1 cellular context compared by ENCODE assay signal in genomic region chr15:99104788-99105515, GRCh38.
TF ChIP-seq lines count a peak whose summit lies in the region.

TSS of gene SYNM (plus strand) at chr15:99105080. CDS start at chr15:99105200, 120 bp downstream.

TF ChIP-seq in HepG2, 621 proteins besides CTCF, POLR2A, EP300 and RAD21 (continued from another document and continues in another):
- TF ChIP-seq ZNF567 (CRISPR knock-in tag; IDR thresholded peaks at IDR 0.05; ENCODE audit: borderline replicate concordance) (0 out of 2 replicates have a peak, but pooled peaks have one; percentile 56), DRAP1 (CRISPR knock-in tag; IDR thresholded peaks at IDR 0.05) (peak; percentile 85), PAWR (CRISPR knock-in tag; IDR thresholded peaks at IDR 0.05; ENCODE audit: borderline replicate concordance) (no peak), THAP7 (CRISPR knock-in tag; IDR thresholded peaks at IDR 0.05) (0 out of 2 replicates have a peak, but pooled peaks have one; percentile 81), KDM4B (CRISPR knock-in tag; IDR thresholded peaks at IDR 0.05) (no peak), E2F2 (CRISPR knock-in tag; IDR thresholded peaks at IDR 0.05; ENCODE audit: borderline replicate concordance) (no peak), ZNF7 (CRISPR knock-in tag; IDR thresholded peaks at IDR 0.05) (no peak), RBAK (CRISPR knock-in tag; IDR thresholded peaks at IDR 0.05) (no peak), SCMH1 (CRISPR knock-in tag; IDR thresholded peaks at IDR 0.05; ENCODE audit: borderline replicate concordance) (no peak), ZBTB4 (CRISPR knock-in tag; IDR thresholded peaks at IDR 0.05; ENCODE audit: borderline replicate concordance) (no peak), TEF (CRISPR knock-in tag; IDR thresholded peaks at IDR 0.05) (peak; percentile 69; the same call in 1 of the 2 replicates), ZBTB34 (CRISPR knock-in tag; IDR thresholded peaks at IDR 0.05) (no peak), MAZ (IDR thresholded peaks at IDR 0.05; ENCODE audit: borderline replicate concordance, low read depth, low read length) (peak; percentile 68; the same call in 1 of the 2 replicates), MAZ (CRISPR knock-in tag; IDR thresholded peaks at IDR 0.05; ENCODE audit: low read depth) (peak; percentile 94), ZMAT3 (CRISPR knock-in tag; conservative IDR thresholded peaks at IDR 0.05) (peak; percentile 80; the same call in 1 of the 2 replicates), TBL1XR1 (IDR thresholded peaks at IDR 0.05; ENCODE audit: borderline replicate concordance, low read length, partially characterized antibody) (no peak), SRSF4 (IDR thresholded peaks at IDR 0.05; ENCODE audit: low read depth, low read length, poor library complexity, severe bottlenecking) (no peak), KLF6 (CRISPR knock-in tag; IDR thresholded peaks at IDR 0.05) (no peak), REST (IDR thresholded peaks at IDR 0.05; ENCODE audit: borderline replicate concordance in 1 of 2, low read depth in 1 of 2, low read length in 2 of 2) (0 out of 4 replicates have a peak, but pooled peaks of 1 of the 2 experiments have one; percentile 4), SIN3B (IDR thresholded peaks at IDR 0.05; ENCODE audit: low read length) (no peak), STAT6 (CRISPR knock-in tag; IDR thresholded peaks at IDR 0.05; ENCODE audit: borderline replicate concordance) (no peak), RCOR2 (CRISPR knock-in tag; IDR thresholded peaks at IDR 0.05) (no peak), NFRKB (IDR thresholded peaks at IDR 0.05) (no peak), REL (CRISPR knock-in tag; conservative IDR thresholded peaks at IDR 0.05) (no peak), BCL3 (CRISPR knock-in tag; IDR thresholded peaks at IDR 0.05) (0 out of 2 replicates have a peak, but pooled peaks have one; percentile 22), MYC (CRISPR knock-in tag; IDR thresholded peaks at IDR 0.05; ENCODE audit: borderline replicate concordance) (no peak; the same call in 1 of the 2 replicates), ZNF281 (CRISPR knock-in tag; IDR thresholded peaks at IDR 0.05; ENCODE audit: borderline replicate concordance) (no peak; the same call in 1 of the 2 replicates), DR1 (CRISPR knock-in tag; IDR thresholded peaks at IDR 0.05) (peak; percentile 76), ZNF792 (CRISPR knock-in tag; IDR thresholded peaks at IDR 0.05) (peak; percentile 28; the same call in 1 of the 2 replicates), FOXA1 (IDR thresholded peaks at IDR 0.05) (no peak), FOXA1 (CRISPR knock-in tag; IDR thresholded peaks at IDR 0.05) (no peak), FOXO1 (CRISPR knock-in tag; IDR thresholded peaks at IDR 0.05) (no peak), ZNF17 (CRISPR knock-in tag; IDR thresholded peaks at IDR 0.05) (no peak), ZBTB20 (CRISPR knock-in tag; IDR thresholded peaks at IDR 0.05; ENCODE audit: borderline replicate concordance, low read depth) (no peak), AGO2 (optimal IDR thresholded peaks at IDR 0.05; ENCODE audit: low read depth, low read length) (no peak), ZNF12 (CRISPR knock-in tag; IDR thresholded peaks at IDR 0.05) (no peak), IRF9 (CRISPR knock-in tag; IDR thresholded peaks at IDR 0.05; ENCODE audit: borderline replicate concordance) (peak; percentile 84; the same call in 1 of the 2 replicates), ZNF383 (CRISPR knock-in tag; IDR thresholded peaks at IDR 0.05; ENCODE audit: borderline replicate concordance) (no peak)
